ENCODE assay signal across 1 cellular context in the genomic region with DNA sequence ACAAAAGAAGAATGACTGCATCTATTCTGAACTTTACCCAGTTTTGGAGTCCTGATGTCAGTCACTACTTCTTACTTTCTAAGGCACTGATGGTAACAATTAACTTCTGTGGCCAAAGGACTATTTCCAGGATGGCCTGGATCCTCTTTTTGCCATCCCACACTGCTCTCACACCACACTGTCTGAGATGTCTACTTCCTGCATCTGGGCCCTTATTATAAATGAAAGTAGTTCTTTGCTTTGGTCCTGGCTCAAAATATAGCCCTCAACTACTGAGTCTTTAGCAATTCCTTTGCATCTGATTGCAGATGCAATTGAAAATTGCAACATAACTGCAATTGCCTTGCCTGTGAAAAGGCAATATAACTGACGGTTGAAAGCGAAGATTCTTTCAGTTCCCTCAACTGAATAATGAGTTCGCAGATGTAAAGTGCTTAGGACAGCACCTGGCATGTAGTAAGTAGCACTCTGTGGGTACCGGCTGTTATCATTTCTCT.
TF ChIP-seq lines count a peak whose summit lies in the region.

No MANE protein-coding gene starts in this region.

TF ChIP-seq in GM12878, 131 proteins besides CTCF, POLR2A, EP300 and RAD21 (continued from another document and continues in another):
- TF ChIP-seq, protein P1, sequence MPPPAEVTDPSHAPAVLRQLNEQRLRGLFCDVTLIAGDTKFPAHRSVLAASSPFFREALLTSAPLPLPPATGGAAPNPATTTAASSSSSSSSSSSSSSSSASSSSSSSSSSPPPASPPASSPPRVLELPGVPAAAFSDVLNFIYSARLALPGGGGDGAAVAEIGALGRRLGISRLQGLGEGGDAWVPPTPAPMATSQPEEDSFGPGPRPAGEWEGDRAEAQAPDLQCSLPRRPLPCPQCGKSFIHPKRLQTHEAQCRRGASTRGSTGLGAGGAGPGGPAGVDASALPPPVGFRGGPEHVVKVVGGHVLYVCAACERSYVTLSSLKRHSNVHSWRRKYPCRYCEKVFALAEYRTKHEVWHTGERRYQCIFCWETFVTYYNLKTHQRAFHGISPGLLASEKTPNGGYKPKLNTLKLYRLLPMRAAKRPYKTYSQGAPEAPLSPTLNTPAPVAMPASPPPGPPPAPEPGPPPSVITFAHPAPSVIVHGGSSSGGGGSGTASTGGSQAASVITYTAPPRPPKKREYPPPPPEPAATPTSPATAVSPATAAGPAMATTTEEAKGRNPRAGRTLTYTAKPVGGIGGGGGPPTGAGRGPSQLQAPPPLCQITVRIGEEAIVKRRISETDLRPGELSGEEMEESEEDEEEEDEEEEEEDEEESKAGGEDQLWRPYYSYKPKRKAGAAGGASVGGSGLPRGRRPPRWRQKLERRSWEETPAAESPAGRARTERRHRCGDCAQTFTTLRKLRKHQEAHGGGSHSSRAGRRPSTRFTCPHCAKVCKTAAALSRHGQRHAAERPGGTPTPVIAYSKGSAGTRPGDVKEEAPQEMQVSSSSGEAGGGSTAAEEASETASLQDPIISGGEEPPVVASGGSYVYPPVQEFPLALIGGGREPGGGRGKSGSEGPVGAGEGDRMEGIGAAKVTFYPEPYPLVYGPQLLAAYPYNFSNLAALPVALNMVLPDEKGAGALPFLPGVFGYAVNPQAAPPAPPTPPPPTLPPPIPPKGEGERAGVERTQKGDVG (CRISPR knock-in tag; IDR thresholded peaks at IDR 0.05), result no peak
- peak; percentile 93 for TF ChIP-seq RUNX3 (IDR thresholded peaks at IDR 0.05; ENCODE audit: low read length)
- TF ChIP-seq TAF1 (IDR thresholded peaks at IDR 0.05; ENCODE audit: borderline replicate concordance, low read depth, low read length), result no peak
- TF ChIP-seq ZBED1 (IDR thresholded peaks at IDR 0.05; ENCODE audit: borderline replicate concordance), result no peak; the same call in 1 of the 2 replicates
- TF ChIP-seq NR2F1 (conservative IDR thresholded peaks at IDR 0.05), result no peak; the same call in none of the 2 replicates
- TF ChIP-seq ESRRA (IDR thresholded peaks at IDR 0.05; ENCODE audit: low read length), result no peak
- TF ChIP-seq, protein P2, sequence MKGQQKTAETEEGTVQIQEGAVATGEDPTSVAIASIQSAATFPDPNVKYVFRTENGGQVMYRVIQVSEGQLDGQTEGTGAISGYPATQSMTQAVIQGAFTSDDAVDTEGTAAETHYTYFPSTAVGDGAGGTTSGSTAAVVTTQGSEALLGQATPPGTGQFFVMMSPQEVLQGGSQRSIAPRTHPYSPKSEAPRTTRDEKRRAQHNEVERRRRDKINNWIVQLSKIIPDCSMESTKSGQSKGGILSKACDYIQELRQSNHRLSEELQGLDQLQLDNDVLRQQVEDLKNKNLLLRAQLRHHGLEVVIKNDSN (IDR thresholded peaks at IDR 0.05; ENCODE audit: borderline replicate concordance, extremely low read length, insufficient read depth, low read depth, low read length), result no peak
- no peak for TF ChIP-seq EGR1 (IDR thresholded peaks at IDR 0.05; ENCODE audit: borderline replicate concordance in 1 of 2, low read depth in 2 of 2, low read length in 2 of 2)
- TF ChIP-seq, protein P3, sequence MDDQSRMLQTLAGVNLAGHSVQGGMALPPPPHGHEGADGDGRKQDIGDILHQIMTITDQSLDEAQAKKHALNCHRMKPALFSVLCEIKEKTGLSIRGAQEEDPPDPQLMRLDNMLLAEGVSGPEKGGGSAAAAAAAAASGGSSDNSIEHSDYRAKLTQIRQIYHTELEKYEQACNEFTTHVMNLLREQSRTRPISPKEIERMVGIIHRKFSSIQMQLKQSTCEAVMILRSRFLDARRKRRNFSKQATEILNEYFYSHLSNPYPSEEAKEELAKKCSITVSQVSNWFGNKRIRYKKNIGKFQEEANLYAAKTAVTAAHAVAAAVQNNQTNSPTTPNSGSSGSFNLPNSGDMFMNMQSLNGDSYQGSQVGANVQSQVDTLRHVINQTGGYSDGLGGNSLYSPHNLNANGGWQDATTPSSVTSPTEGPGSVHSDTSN (IDR thresholded peaks at IDR 0.05; ENCODE audit: insufficient replicate concordance, low read depth, low read length), result no peak
- no peak for TF ChIP-seq ZNF622 (IDR thresholded peaks at IDR 0.05)
- TF ChIP-seq, protein P4, sequence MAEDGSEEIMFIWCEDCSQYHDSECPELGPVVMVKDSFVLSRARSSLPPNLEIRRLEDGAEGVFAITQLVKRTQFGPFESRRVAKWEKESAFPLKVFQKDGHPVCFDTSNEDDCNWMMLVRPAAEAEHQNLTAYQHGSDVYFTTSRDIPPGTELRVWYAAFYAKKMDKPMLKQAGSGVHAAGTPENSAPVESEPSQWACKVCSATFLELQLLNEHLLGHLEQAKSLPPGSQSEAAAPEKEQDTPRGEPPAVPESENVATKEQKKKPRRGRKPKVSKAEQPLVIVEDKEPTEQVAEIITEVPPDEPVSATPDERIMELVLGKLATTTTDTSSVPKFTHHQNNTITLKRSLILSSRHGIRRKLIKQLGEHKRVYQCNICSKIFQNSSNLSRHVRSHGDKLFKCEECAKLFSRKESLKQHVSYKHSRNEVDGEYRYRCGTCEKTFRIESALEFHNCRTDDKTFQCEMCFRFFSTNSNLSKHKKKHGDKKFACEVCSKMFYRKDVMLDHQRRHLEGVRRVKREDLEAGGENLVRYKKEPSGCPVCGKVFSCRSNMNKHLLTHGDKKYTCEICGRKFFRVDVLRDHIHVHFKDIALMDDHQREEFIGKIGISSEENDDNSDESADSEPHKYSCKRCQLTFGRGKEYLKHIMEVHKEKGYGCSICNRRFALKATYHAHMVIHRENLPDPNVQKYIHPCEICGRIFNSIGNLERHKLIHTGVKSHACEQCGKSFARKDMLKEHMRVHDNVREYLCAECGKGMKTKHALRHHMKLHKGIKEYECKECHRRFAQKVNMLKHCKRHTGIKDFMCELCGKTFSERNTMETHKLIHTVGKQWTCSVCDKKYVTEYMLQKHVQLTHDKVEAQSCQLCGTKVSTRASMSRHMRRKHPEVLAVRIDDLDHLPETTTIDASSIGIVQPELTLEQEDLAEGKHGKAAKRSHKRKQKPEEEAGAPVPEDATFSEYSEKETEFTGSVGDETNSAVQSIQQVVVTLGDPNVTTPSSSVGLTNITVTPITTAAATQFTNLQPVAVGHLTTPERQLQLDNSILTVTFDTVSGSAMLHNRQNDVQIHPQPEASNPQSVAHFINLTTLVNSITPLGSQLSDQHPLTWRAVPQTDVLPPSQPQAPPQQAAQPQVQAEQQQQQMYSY (CRISPR knock-in tag; IDR thresholded peaks at IDR 0.05), result no peak
- TF ChIP-seq SP1 (IDR thresholded peaks at IDR 0.05; ENCODE audit: low read depth, low read length), result no peak
- TF ChIP-seq MYC (IDR thresholded peaks at IDR 0.05; ENCODE audit: insufficient read depth, insufficient read length, insufficient replicate concordance, low read length, severe bottlenecking), result no peak
- peak; percentile 67 for TF ChIP-seq BMI1 (IDR thresholded peaks at IDR 0.05; ENCODE audit: borderline replicate concordance)
- TF ChIP-seq, protein P5, sequence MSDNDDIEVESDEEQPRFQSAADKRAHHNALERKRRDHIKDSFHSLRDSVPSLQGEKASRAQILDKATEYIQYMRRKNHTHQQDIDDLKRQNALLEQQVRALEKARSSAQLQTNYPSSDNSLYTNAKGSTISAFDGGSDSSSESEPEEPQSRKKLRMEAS (IDR thresholded peaks at IDR 0.05; ENCODE audit: low read depth, low read length), result no peak
- peak; percentile 90 for TF ChIP-seq SPI1 (IDR thresholded peaks at IDR 0.05; ENCODE audit: borderline replicate concordance, insufficient read depth, low read depth, low read length)
- peak; percentile 81 for TF ChIP-seq NFIC (IDR thresholded peaks at IDR 0.05; ENCODE audit: low read depth, low read length)
- peak; percentile 96 for TF ChIP-seq EED (IDR thresholded peaks at IDR 0.05; ENCODE audit: low read depth)
- TF ChIP-seq EZH2 (IDR thresholded peaks at IDR 0.05; ENCODE audit: borderline replicate concordance, control insufficient read depth, low read depth, low read length), result no peak
- TF ChIP-seq CREM (IDR thresholded peaks at IDR 0.05; ENCODE audit: low read depth), result no peak; the same call in 1 of the 2 replicates
- peak; percentile 98 for TF ChIP-seq IKZF2 (IDR thresholded peaks at IDR 0.05)
- peak; percentile 34; the same call in 1 of the 2 replicates for TF ChIP-seq TCF3 (IDR thresholded peaks at IDR 0.05; ENCODE audit: borderline replicate concordance, insufficient read depth, low read depth, low read length)
- TF ChIP-seq GATAD2B (conservative IDR thresholded peaks at IDR 0.05; ENCODE audit: low read depth), result peak; percentile 84
- no peak for TF ChIP-seq NR2C1 (IDR thresholded peaks at IDR 0.05)
- TF ChIP-seq, protein P6, sequence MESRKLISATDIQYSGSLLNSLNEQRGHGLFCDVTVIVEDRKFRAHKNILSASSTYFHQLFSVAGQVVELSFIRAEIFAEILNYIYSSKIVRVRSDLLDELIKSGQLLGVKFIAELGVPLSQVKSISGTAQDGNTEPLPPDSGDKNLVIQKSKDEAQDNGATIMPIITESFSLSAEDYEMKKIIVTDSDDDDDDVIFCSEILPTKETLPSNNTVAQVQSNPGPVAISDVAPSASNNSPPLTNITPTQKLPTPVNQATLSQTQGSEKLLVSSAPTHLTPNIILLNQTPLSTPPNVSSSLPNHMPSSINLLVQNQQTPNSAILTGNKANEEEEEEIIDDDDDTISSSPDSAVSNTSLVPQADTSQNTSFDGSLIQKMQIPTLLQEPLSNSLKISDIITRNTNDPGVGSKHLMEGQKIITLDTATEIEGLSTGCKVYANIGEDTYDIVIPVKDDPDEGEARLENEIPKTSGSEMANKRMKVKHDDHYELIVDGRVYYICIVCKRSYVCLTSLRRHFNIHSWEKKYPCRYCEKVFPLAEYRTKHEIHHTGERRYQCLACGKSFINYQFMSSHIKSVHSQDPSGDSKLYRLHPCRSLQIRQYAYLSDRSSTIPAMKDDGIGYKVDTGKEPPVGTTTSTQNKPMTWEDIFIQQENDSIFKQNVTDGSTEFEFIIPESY (IDR thresholded peaks at IDR 0.05), result no peak
- no peak for TF ChIP-seq RFX5 (IDR thresholded peaks at IDR 0.05; ENCODE audit: low read depth, low read length)
- TF ChIP-seq PAX5 (IDR thresholded peaks at IDR 0.05; ENCODE audit: borderline replicate concordance, low read depth, low read length), result peak; percentile 48
- no peak for TF ChIP-seq NFYA (IDR thresholded peaks at IDR 0.05; ENCODE audit: borderline replicate concordance, low read depth, low read length)
- peak; percentile 95 for TF ChIP-seq DPF2 (IDR thresholded peaks at IDR 0.05)
- TF ChIP-seq, protein P7, sequence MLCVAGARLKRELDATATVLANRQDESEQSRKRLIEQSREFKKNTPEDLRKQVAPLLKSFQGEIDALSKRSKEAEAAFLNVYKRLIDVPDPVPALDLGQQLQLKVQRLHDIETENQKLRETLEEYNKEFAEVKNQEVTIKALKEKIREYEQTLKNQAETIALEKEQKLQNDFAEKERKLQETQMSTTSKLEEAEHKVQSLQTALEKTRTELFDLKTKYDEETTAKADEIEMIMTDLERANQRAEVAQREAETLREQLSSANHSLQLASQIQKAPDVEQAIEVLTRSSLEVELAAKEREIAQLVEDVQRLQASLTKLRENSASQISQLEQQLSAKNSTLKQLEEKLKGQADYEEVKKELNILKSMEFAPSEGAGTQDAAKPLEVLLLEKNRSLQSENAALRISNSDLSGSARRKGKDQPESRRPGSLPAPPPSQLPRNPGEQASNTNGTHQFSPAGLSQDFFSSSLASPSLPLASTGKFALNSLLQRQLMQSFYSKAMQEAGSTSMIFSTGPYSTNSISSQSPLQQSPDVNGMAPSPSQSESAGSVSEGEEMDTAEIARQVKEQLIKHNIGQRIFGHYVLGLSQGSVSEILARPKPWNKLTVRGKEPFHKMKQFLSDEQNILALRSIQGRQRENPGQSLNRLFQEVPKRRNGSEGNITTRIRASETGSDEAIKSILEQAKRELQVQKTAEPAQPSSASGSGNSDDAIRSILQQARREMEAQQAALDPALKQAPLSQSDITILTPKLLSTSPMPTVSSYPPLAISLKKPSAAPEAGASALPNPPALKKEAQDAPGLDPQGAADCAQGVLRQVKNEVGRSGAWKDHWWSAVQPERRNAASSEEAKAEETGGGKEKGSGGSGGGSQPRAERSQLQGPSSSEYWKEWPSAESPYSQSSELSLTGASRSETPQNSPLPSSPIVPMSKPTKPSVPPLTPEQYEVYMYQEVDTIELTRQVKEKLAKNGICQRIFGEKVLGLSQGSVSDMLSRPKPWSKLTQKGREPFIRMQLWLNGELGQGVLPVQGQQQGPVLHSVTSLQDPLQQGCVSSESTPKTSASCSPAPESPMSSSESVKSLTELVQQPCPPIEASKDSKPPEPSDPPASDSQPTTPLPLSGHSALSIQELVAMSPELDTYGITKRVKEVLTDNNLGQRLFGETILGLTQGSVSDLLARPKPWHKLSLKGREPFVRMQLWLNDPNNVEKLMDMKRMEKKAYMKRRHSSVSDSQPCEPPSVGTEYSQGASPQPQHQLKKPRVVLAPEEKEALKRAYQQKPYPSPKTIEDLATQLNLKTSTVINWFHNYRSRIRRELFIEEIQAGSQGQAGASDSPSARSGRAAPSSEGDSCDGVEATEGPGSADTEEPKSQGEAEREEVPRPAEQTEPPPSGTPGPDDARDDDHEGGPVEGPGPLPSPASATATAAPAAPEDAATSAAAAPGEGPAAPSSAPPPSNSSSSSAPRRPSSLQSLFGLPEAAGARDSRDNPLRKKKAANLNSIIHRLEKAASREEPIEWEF (IDR thresholded peaks at IDR 0.05; ENCODE audit: insufficient replicate concordance, low read depth, low read length), result peak; percentile 9
- no peak for TF ChIP-seq SREBF2 (IDR thresholded peaks at IDR 0.05; ENCODE audit: low read length)
- peak; percentile 26; the same call in 1 of the 2 replicates for TF ChIP-seq JUNB (IDR thresholded peaks at IDR 0.05)
- peak; percentile 38; the same call in 1 of the 2 replicates for TF ChIP-seq BACH1 (IDR thresholded peaks at IDR 0.05; ENCODE audit: borderline replicate concordance)
- TF ChIP-seq NR2C2 (IDR thresholded peaks at IDR 0.05; ENCODE audit: borderline replicate concordance, control insufficient read depth, insufficient read length, low read depth), result no peak
- TF ChIP-seq, protein P8, sequence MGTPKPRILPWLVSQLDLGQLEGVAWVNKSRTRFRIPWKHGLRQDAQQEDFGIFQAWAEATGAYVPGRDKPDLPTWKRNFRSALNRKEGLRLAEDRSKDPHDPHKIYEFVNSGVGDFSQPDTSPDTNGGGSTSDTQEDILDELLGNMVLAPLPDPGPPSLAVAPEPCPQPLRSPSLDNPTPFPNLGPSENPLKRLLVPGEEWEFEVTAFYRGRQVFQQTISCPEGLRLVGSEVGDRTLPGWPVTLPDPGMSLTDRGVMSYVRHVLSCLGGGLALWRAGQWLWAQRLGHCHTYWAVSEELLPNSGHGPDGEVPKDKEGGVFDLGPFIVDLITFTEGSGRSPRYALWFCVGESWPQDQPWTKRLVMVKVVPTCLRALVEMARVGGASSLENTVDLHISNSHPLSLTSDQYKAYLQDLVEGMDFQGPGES (IDR thresholded peaks at IDR 0.05), result no peak
- TF ChIP-seq, protein P9, sequence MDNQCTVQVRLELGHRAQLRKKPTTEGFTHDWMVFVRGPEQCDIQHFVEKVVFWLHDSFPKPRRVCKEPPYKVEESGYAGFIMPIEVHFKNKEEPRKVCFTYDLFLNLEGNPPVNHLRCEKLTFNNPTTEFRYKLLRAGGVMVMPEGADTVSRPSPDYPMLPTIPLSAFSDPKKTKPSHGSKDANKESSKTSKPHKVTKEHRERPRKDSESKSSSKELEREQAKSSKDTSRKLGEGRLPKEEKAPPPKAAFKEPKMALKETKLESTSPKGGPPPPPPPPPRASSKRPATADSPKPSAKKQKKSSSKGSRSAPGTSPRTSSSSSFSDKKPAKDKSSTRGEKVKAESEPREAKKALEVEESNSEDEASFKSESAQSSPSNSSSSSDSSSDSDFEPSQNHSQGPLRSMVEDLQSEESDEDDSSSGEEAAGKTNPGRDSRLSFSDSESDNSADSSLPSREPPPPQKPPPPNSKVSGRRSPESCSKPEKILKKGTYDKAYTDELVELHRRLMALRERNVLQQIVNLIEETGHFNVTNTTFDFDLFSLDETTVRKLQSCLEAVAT (IDR thresholded peaks at IDR 0.05), result peak; percentile 53; the same call in 1 of the 2 replicates
